ENCODE assay signal across 16 cellular contexts in the genomic region with DNA sequence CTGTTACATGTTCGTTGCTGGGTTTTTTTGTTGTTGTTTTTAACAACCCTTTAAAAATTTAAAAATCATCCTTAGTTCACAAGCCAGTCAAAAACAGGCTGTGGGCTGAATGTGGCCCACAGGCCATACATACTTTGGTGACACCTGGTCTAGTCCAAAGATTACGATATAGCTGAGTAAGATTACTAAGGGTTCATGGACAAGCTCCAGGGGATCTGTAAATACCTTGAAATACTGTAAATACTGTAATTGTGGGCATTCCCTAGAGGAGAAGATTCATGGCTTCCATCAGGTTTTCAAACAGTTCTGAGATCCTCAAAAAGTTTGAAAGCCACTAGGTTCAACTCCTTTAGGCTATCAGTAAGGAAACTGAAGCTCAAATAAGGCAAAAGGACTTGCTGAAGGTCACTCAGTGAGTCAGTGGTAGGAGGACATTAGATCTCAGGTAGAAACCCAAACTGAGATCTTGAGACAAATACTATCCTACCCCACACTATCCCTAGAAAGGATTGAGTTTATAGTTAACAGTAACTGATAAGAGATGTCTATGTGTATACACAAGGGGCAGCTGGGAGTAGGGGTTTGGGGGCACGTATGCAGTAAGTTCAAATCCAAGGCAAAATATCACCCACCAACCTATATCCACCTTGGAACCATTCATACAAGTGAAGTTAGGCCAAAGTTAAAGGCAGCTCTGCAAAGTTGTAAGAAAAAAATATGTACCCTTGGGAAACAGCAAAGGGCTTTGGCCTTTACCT. TPM values are rescaled to one million over a fixed set of nuclear protein-coding genes. Genes with fewer than 3 reads are reported as not detected.
DNase-seq lines count a peak whose midpoint lies in the region; ATAC-seq and TF ChIP-seq lines count a peak whose summit lies in the region.
"Had no signal": no experiment of that assay in that cellular context is flagged by ENCODE, and none has a peak within 500 bp of the region (broad histone marks: within the 10 kb centered on the region; RNA-seq: fewer than 3 reads in every experiment).

No MANE protein-coding gene starts in this region.

- H3K9me3 Mint-ChIP-seq in CD4-positive, alpha-beta memory T cell: no peaks in the 10 kb centered on the region
- H3K9me3 Mint-ChIP-seq in activated B cell treated with CpG ODN at 0.5 μM for 24 hours (no peaks in the 10 kb centered on the region), chondrocyte (ENCODE audit: low read depth) (no peaks in the 10 kb centered on the region)
- H3K9me3 Mint-ChIP-seq in naive thymus-derived CD4-positive, alpha-beta T cell: no peaks in the 10 kb centered on the region

- intact Hi-C loops in CD4-positive, alpha-beta memory T cell (cut with micrococcal nuclease): no loop called here
- intact Hi-C loops in activated B cell treated with CpG ODN at 0.5 μM for 24 hours (cut with micrococcal nuclease): loop anchor here (2.0 kb wide), 1 partner anchor 23 kb away; no protein-coding TSS in a partner anchor
- intact Hi-C loops in naive thymus-derived CD4-positive, alpha-beta T cell (cut with micrococcal nuclease): no loop called here

- peak overlapping the region in 6 of 7 donors; percentile 54 to 88 (median 78) for H3K27ac Mint-ChIP-seq in CD4-positive, alpha-beta memory T cell
- peak overlapping the region; percentile 83 for H3K27ac Mint-ChIP-seq in activated B cell treated with CpG ODN at 0.5 μM for 24 hours
- peak overlapping the region in 8 of 9 donors; percentile 36 to 93 (median 86) for H3K27ac Mint-ChIP-seq in naive thymus-derived CD4-positive, alpha-beta T cell
- no peak overlapping the region for H3K27ac Mint-ChIP-seq in chondrocyte (ENCODE audit: unreplicated experiment)

- peaks cover 41 to 62% (median 49%) of the 10 kb centered on the region in 4 donors for H3K4me1 Mint-ChIP-seq in CD4-positive, alpha-beta memory T cell
- H3K4me1 Mint-ChIP-seq in activated B cell treated with CpG ODN at 0.5 μM for 24 hours (peaks cover 60% of the 10 kb centered on the region), chondrocyte (ENCODE audit: low read depth) (peaks cover 46% of the 10 kb centered on the region)
- peaks cover 23 to 69% (median 58%) of the 10 kb centered on the region in 7 donors for H3K4me1 Mint-ChIP-seq in naive thymus-derived CD4-positive, alpha-beta T cell

- H3K27me3 ChIP-seq in CD4-positive, alpha-beta memory T cell (ENCODE audit: insufficient read depth, low read length): no peaks in the 10 kb centered on the region
- H3K27me3 ChIP-seq in naive thymus-derived CD4-positive, alpha-beta T cell (ENCODE audit: control insufficient read depth in 2 of 2, insufficient read depth in 2 of 2, low read length in 2 of 2): no peaks in the 10 kb centered on the region
- H3K27me3 ChIP-seq: brain microvascular endothelial cell, tibial artery had no signal

- CTCF ChIA-PET in CD4-positive, alpha-beta memory T cell (lab: Charles Lee; ENCODE audit: partially characterized antibody): interaction anchor here (0.8 to 1.1 kb wide), 2 partner anchors 13 to 15 kb away, joined by 3 to 4 read pairs; no protein-coding TSS in a partner anchor
- CTCF ChIA-PET in activated B cell treated with CpG ODN at 0.5 μM for 24 hours (lab: Charles Lee): interaction anchor here (1.0 to 1.4 kb wide), 2 partner anchors 29 to 202 kb away, joined by 3 to 7 read pairs; no protein-coding TSS in a partner anchor
- CTCF ChIA-PET in naive thymus-derived CD4-positive, alpha-beta T cell (lab: Charles Lee): interaction anchor here (0.6 to 2.2 kb wide), 3 partner anchors 15 to 194 kb away, joined by 3 to 6 read pairs (median 3); no protein-coding TSS in a partner anchor

- peaks cover 25 to 73% of the 10 kb centered on the region in 2 donors for H3K36me3 Mint-ChIP-seq in CD4-positive, alpha-beta memory T cell
- H3K36me3 Mint-ChIP-seq in activated B cell treated with CpG ODN at 0.5 μM for 24 hours (ENCODE audit: low read depth) (peaks cover 78% of the 10 kb centered on the region), chondrocyte (ENCODE audit: low read depth) (peaks cover 11% of the 10 kb centered on the region)
- H3K36me3 Mint-ChIP-seq in naive thymus-derived CD4-positive, alpha-beta T cell: peaks cover 5 to 37% (median 27%) of the 10 kb centered on the region in 5 donors

- 0 out of 2 replicates have a peak overlapping the region, but pooled peaks have one; percentile 1 for H3K27ac ChIP-seq in 22Rv1
- H3K27ac ChIP-seq in CD4-positive, alpha-beta memory T cell (ENCODE audit: low read depth, low read length): no peak overlapping the region
- peak overlapping the region; percentile 45 for H3K27ac ChIP-seq in naive thymus-derived CD4-positive, alpha-beta T cell (ENCODE audit: low read depth, low read length)
- H3K27ac ChIP-seq: brain microvascular endothelial cell, tibial artery had no signal

- no peaks in the 10 kb centered on the region for H3K9me3 ChIP-seq in CD4-positive, alpha-beta memory T cell (ENCODE audit: control insufficient read depth in 1 of 2, low read length in 2 of 2)
- no peaks in the 10 kb centered on the region for H3K9me3 ChIP-seq in naive thymus-derived CD4-positive, alpha-beta T cell (ENCODE audit: control insufficient read depth in 2 of 3, low read length in 3 of 3)
- H3K9me3 ChIP-seq: tibial artery had no signal

- peaks cover 48% of the 10 kb centered on the region for H3K4me1 ChIP-seq in CD4-positive, alpha-beta memory T cell (ENCODE audit: insufficient read depth, low read length)
- H3K4me1 ChIP-seq in naive thymus-derived CD4-positive, alpha-beta T cell (ENCODE audit: control insufficient read depth in 2 of 2, insufficient read depth in 2 of 2, low read length in 2 of 2): peaks cover 17% of the 10 kb centered on the region in 2 donors

- peaks cover 47% of the 10 kb centered on the region for H3K36me3 ChIP-seq in CD4-positive, alpha-beta memory T cell (ENCODE audit: insufficient read depth, low read length)
- H3K36me3 ChIP-seq in naive thymus-derived CD4-positive, alpha-beta T cell (ENCODE audit: control insufficient read depth in 2 of 3, insufficient read depth in 3 of 3, low read length in 3 of 3): peaks cover 15 to 30% (median 18%) of the 10 kb centered on the region in 3 experiments

- H3K4me3 ChIP-seq in CD4-positive, alpha-beta memory T cell (ENCODE audit: low read length in 2 of 2): no peak overlapping the region
- no peak overlapping the region for H3K4me3 ChIP-seq in naive thymus-derived CD4-positive, alpha-beta T cell (ENCODE audit: low read length)
- H3K4me3 ChIP-seq: tibial artery had no signal

- TF ChIP-seq CTCF in 22Rv1 (IDR thresholded peaks at IDR 0.05) (no peak), activated B cell treated with CpG ODN at 0.5 μM for 24 hours (IDR thresholded peaks at IDR 0.05) (no peak), chondrocyte (IDR thresholded peaks at IDR 0.05) (no peak)

- ATAC-seq in activated B cell treated with CpG ODN at 0.5 μM for 24 hours (ENCODE audit: low read depth): no peak
- no peak for ATAC-seq in naive thymus-derived CD4-positive, alpha-beta T cell
- ATAC-seq in HG02885 (IDR thresholded peaks at IDR 0.05; ENCODE audit: poor library complexity, unreplicated experiment): no peak
- ATAC-seq: HCT116, left cardiac atrium had no signal

- no peaks in the 10 kb centered on the region for H3K27me3 Mint-ChIP-seq in CD4-positive, alpha-beta memory T cell
- H3K27me3 Mint-ChIP-seq in activated B cell treated with CpG ODN at 0.5 μM for 24 hours (no peaks in the 10 kb centered on the region), chondrocyte (ENCODE audit: low read depth) (no peaks in the 10 kb centered on the region)
- no peaks in the 10 kb centered on the region for H3K27me3 Mint-ChIP-seq in naive thymus-derived CD4-positive, alpha-beta T cell

- peak overlapping the region in 1 of 8 donors; percentile 29 for H3K4me3 Mint-ChIP-seq in CD4-positive, alpha-beta memory T cell
- H3K4me3 Mint-ChIP-seq in activated B cell treated with CpG ODN at 0.5 μM for 24 hours (no peak overlapping the region), chondrocyte (ENCODE audit: unreplicated experiment) (no peak overlapping the region)
- no peak overlapping the region for H3K4me3 Mint-ChIP-seq in naive thymus-derived CD4-positive, alpha-beta T cell

- no peak for DNase-seq in CD4-positive, alpha-beta memory T cell
- DNase-seq in activated B cell treated with CpG ODN at 0.5 μM for 24 hours: no peak
- DNase-seq in naive thymus-derived CD4-positive, alpha-beta T cell: no peak
- DNase-seq in stimulated activated CD4-positive, alpha-beta T cell treated with anti-CD3 and anti-CD28 coated beads, Interleukin-4, amount 100 ng/mL, for 1 hour: no peak
- DNase-seq in chondrocyte (ENCODE audit: low spot score): no peak
- DNase-seq in ecto neural progenitor cell (ENCODE audit: low spot score): no peak
- DNase-seq: activated gamma-delta T cell; brain microvascular endothelial cell; effector CD8-positive, alpha-beta T cell; hippocampal formation; left cardiac atrium; T1000; tibial artery had no signal

- POLR2A ChIA-PET in CD4-positive, alpha-beta memory T cell (lab: Charles Lee; ENCODE audit: partially characterized antibody): interaction anchor here (0.7 to 1.5 kb wide), 3 partner anchors 13 to 62 kb away, joined by 3 to 8 read pairs (median 6); a partner anchor contains a TSS
- POLR2A ChIA-PET in activated B cell treated with CpG ODN at 0.5 μM for 24 hours (lab: Charles Lee): interaction anchor here (3.3 to 3.4 kb wide), 2 partner anchors 16 to 24 kb away, joined by 9 to 36 read pairs; a partner anchor contains a TSS
- POLR2A ChIA-PET in naive thymus-derived CD4-positive, alpha-beta T cell (lab: Charles Lee): interaction anchor here (0.6 to 6.5 kb wide), 5 partner anchors 8 to 122 kb away, joined by 3 to 45 read pairs (median 3); a partner anchor contains a TSS

RNA-seq across cellular contexts. Expression of a gene that starts 17.8 kb away (rescaled TPM):
- total RNA-seq in CD4-positive, alpha-beta memory T cell: 10 to 100 TPM; 65.5 to 68.1 TPM
- polyA plus RNA-seq in CD4-positive, alpha-beta memory T cell: 10 to 100 TPM; 34.8 to 54.0 TPM
- total RNA-seq in activated B cell treated with CpG ODN at 0.5 μM for 24 hours (55.9 and 63.8 TPM in 2 replicates), chondrocyte (58.6 to 68.0 TPM (median 64.3 TPM) in 3 replicates)
- 10 to 100 TPM; 43.9 to 66.5 (median 60.7) TPM for total RNA-seq in naive thymus-derived CD4-positive, alpha-beta T cell
- 10 to 100 TPM; 30.5 to 38.7 TPM for polyA plus RNA-seq in naive thymus-derived CD4-positive, alpha-beta T cell
